In genomic region chr10:120209124-120209523, GRCh38 we compare ENCODE assay signal across 16 cellular contexts.
DNase-seq lines count a peak whose midpoint lies in the region; ATAC-seq and TF ChIP-seq lines count a peak whose summit lies in the region.
"Had no signal": no experiment of that assay in that cellular context is flagged by ENCODE, and none has a peak within 500 bp of the region (broad histone marks: within the 10 kb centered on the region; RNA-seq: fewer than 3 reads in every experiment).

No MANE protein-coding gene starts in this region.

- H3K36me3 ChIP-seq in HEK293 (ENCODE audit: control insufficient read depth in 2 of 2, insufficient read depth in 1 of 2, low read length in 2 of 2): no peaks in the 10 kb centered on the region
- H3K36me3 ChIP-seq: BLaER1 had no signal

- DNase-seq in NCI-H524 (lab: John Stamatoyannopoulos, UW) (peak; percentile 9 to 49), NCI-H748 treated with DMSO at 0.1 percent for 48 hours (lab: John Stamatoyannopoulos, UW) (peak; percentile 25), left kidney (ENCODE audit: low read depth, low spot score) (peak; percentile 7), T-helper 2 cell (no peak), NCI-H2107 (lab: John Stamatoyannopoulos, UW) (no peak)
- DNase-seq: 8988T; CD4-positive, alpha-beta memory T cell; DMS153; DMS79; GDM1; GM23248; HCEC 1CT; HFFc6 had no signal

- POLR2A ChIA-PET in HEK293 (lab: Yijun Ruan, JAX): no interaction called here

- no peak for ATAC-seq in HG03159 (IDR thresholded peaks at IDR 0.05; ENCODE audit: unreplicated experiment)

- H3K4me1 ChIP-seq in HEK293 (ENCODE audit: control insufficient read depth, insufficient read depth, low read length): no peaks in the 10 kb centered on the region

- no peak for TF ChIP-seq CTCF in HEK293 (tag by site-specific recombination; IDR thresholded peaks at IDR 0.05)

- H3K4me3 ChIP-seq in HEK293 (ENCODE audit: low read depth, low read length): no peak overlapping the region
- H3K4me3 ChIP-seq: BLaER1, GM23248 had no signal

- CTCF ChIA-PET in HEK293 (lab: Yijun Ruan, JAX): interaction anchor here (1.3 kb wide), 1 partner anchor 12 kb away, joined by 4 read pairs; no protein-coding TSS in a partner anchor

- no peak overlapping the region for H3K27ac ChIP-seq in HEK293 (ENCODE audit: extremely low read depth, low read depth, low read length)
- H3K27ac ChIP-seq: BLaER1, GM23248 had no signal

- H3K9me3 ChIP-seq in HEK293 (ENCODE audit: control insufficient read depth, insufficient read depth, low read depth, low read length): no peaks in the 10 kb centered on the region
- H3K9me3 ChIP-seq: BLaER1 had no signal

TF ChIP-seq in HEK293, 187 proteins besides CTCF, POLR2A, EP300 and RAD21:
- TF ChIP-seq PRDM6 (tag by site-specific recombination; IDR thresholded peaks at IDR 0.05) (peak; percentile 34; the same call in 1 of the 2 replicates), MEIS1 (CRISPR knock-in tag; IDR thresholded peaks at IDR 0.05; ENCODE audit: borderline replicate concordance) (no peak)

Comparison
In these comparisons a context has a peak if more than half of its experiments do, and no peak if none do; other contexts are left out.
1. DNase-seq: peak in NCI-H524 (2 of 2), NCI-H748 treated with DMSO at 0.1 percent for 48 hours (single experiment) and left kidney (single experiment); none in T-helper 2 cell (0 of 5) and NCI-H2107 (single experiment).